In the genomic region with DNA sequence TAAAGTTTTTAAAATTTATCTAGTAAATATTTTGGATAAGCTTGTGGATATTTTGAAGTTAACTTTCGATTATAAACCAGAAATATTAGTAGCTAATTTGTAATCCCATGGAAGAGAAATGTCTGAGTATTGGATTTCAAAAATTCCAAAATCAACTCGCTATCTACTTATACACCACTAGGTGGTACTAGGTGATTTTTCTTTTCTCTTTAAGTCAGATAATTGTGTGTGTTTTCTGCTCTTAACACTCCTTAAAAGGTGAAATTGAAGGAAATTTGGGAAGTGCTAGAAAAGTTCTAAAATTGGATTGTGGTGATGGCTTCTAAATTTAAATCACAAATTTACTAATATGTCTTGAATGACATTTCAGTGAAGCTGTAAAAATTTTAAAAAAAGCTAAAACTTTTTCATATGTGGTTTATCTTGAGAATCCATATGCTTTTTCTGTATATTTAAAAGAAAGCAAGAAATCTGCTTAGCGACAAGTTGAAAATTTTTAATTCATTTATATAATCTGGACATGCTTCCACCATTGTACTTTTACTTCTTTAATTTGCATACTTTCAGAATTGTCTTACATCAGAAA, we compare ENCODE assay signal across 9 cellular contexts.
DNase-seq lines count a peak whose midpoint lies in the region; ATAC-seq, FAIRE-seq and TF ChIP-seq lines count a peak whose summit lies in the region.
"Had no signal": no experiment of that assay in that cellular context is flagged by ENCODE, and none has a peak within 500 bp of the region (broad histone marks: within the 10 kb centered on the region; RNA-seq: fewer than 3 reads in every experiment).

No MANE protein-coding gene starts in this region.

- ATAC-seq in HG03175 (IDR thresholded peaks at IDR 0.05; ENCODE audit: unreplicated experiment) (peak; percentile 51), SK-N-SH treated with all-trans-retinoic acid at 6 μM for 48 hours (peak; percentile 61; the same call in 1 of the 3 replicates), left colon (no peak)

- no peaks in the 10 kb centered on the region for H3K36me3 Mint-ChIP-seq in activated T-cell treated with anti-CD3 and anti-CD28 coated beads, Interleukin-2, amount 50 U/mL, for 24 hours (ENCODE audit: low read depth)

- no peaks in the 10 kb centered on the region for H3K27me3 Mint-ChIP-seq in activated T-cell treated with anti-CD3 and anti-CD28 coated beads, Interleukin-2, amount 50 U/mL, for 24 hours

- H3K27ac ChIP-seq in tibial artery: no peak overlapping the region
- H3K27ac ChIP-seq: SK-N-MC had no signal

- no peak overlapping the region for H3K4me3 Mint-ChIP-seq in activated T-cell treated with anti-CD3 and anti-CD28 coated beads, Interleukin-2, amount 50 U/mL, for 24 hours

- no peaks in the 10 kb centered on the region for H3K4me1 Mint-ChIP-seq in activated T-cell treated with anti-CD3 and anti-CD28 coated beads, Interleukin-2, amount 50 U/mL, for 24 hours (ENCODE audit: low read depth)

- no peaks in the 10 kb centered on the region for H3K27me3 ChIP-seq in tibial artery

- peak; percentile 98 for FAIRE-seq in frontal cortex (lab: Jason Lieb, UNC)

- peak; percentile 63 to 69 for TF ChIP-seq CTCF in tibial artery (IDR thresholded peaks at IDR 0.05)

- intact Hi-C loops in tibial artery (cut with DNase I; ENCODE audit: low total_unique reads) (loop anchor here (5.0 kb wide), 1 partner anchor 115 kb away; no protein-coding TSS in a partner anchor), left colon (cut with DNase I, micrococcal nuclease) (loop anchor here in 1 of 2 donors (5.0 kb wide), 1 partner anchor 115 kb away; no protein-coding TSS in a partner anchor)

- no peaks in the 10 kb centered on the region for H3K9me3 Mint-ChIP-seq in activated T-cell treated with anti-CD3 and anti-CD28 coated beads, Interleukin-2, amount 50 U/mL, for 24 hours

- DNase-seq in ELR (ENCODE audit: low read depth): peak; percentile 60
- peak; percentile 6 to 11 for DNase-seq in frontal cortex (ENCODE audit: low spot score in 2 of 2)
- no peak for DNase-seq in tibial artery
- DNase-seq in activated T-cell treated with anti-CD3 and anti-CD28 coated beads, Interleukin-2, amount 50 U/mL, for 24 hours: no peak
- DNase-seq in left colon: no peak
- no peak for DNase-seq in iPS-NIHi11 (ENCODE audit: low spot score)

- H3K36me3 ChIP-seq in tibial artery: no peaks in the 10 kb centered on the region

- no peak overlapping the region for H3K27ac Mint-ChIP-seq in activated T-cell treated with anti-CD3 and anti-CD28 coated beads, Interleukin-2, amount 50 U/mL, for 24 hours

- no peaks in the 10 kb centered on the region for H3K9me3 ChIP-seq in tibial artery

- H3K4me3 ChIP-seq in tibial artery: no peak overlapping the region
- H3K4me3 ChIP-seq: SK-N-MC had no signal

- no peaks in the 10 kb centered on the region for H3K4me1 ChIP-seq in tibial artery

TF ChIP-seq in SK-N-SH treated with all-trans-retinoic acid at 6 μM for 48 hours, 23 proteins besides CTCF, POLR2A, EP300 and RAD21:
- TF ChIP-seq ZNF565 (CRISPR knock-in tag; conservative IDR thresholded peaks at IDR 0.05; ENCODE audit: low read depth) (no peak), ZNF8 (CRISPR knock-in tag; IDR thresholded peaks at IDR 0.05) (no peak)

Comparison
In these comparisons a context has a peak if more than half of its experiments do, and no peak if none do; other contexts are left out.
1. DNase-seq: peak in ELR (single experiment) and frontal cortex (2 of 2); none in tibial artery (0 of 2), activated T-cell treated with anti-CD3 and anti-CD28 coated beads, Interleukin-2, amount 50 U/mL, for 24 hours (single experiment), left colon (0 of 2) and iPS-NIHi11 (single experiment).